Comparison of ENCODE assay signal across 22 cellular contexts in the genomic region with DNA sequence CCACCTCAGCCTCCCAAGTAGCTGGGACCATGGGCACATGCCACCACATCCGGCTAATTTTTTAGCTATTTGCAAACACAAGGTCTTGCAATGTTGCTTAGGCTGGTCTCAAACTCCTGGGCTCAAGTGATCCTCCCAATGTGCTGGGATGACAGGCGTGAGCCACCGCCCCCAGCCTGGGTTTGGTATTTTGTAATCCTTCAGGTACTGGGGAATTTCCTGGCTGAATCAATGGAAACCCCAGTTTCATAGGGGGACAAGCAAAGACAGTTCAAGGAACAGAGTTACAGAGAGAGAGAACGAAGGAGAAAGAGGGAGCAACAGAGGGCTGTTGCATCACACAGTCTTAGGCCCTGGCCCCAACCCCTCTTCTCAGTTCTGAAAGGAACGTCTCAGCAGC. TPM values are rescaled to one million over a fixed set of nuclear protein-coding genes. Genes with fewer than 3 reads are reported as not detected.
DNase-seq lines count a peak whose midpoint lies in the region; ATAC-seq, FAIRE-seq and TF ChIP-seq lines count a peak whose summit lies in the region.
"Had no signal": no experiment of that assay in that cellular context is flagged by ENCODE, and none has a peak within 500 bp of the region (broad histone marks: within the 10 kb centered on the region; RNA-seq: fewer than 3 reads in every experiment).

No MANE protein-coding gene starts in this region.

- no peaks in the 10 kb centered on the region for H3K27me3 ChIP-seq in mammary epithelial cell (ENCODE audit: insufficient read depth, low read length)
- H3K27me3 ChIP-seq in breast epithelium = no peaks in the 10 kb centered on the region
- H3K27me3 ChIP-seq in aorta (ENCODE audit: control insufficient read depth in 1 of 2, insufficient read depth in 2 of 2, low read length in 1 of 2) = no peaks in the 10 kb centered on the region
- H3K27me3 ChIP-seq in ascending aorta = no peaks in the 10 kb centered on the region
- H3K27me3 ChIP-seq: SJSA1 had no signal

- TF ChIP-seq POLR2A in breast epithelium (IDR thresholded peaks at IDR 0.05) = no peak
- TF ChIP-seq POLR2A in GM12891 (IDR thresholded peaks at IDR 0.05; ENCODE audit: low read depth, low read length) = no peak

- H3K36me3 ChIP-seq in mammary epithelial cell (ENCODE audit: insufficient read depth, low read length) (no peaks in the 10 kb centered on the region), breast epithelium (no peaks in the 10 kb centered on the region), aorta (ENCODE audit: control insufficient read depth in 1 of 2, insufficient read depth in 2 of 2, low read length in 1 of 2) (no peaks in the 10 kb centered on the region), ascending aorta (no peaks in the 10 kb centered on the region)
- H3K36me3 ChIP-seq: SJSA1 had no signal

- H3K4me3 ChIP-seq in mammary epithelial cell (replicated peaks in 1 of 3; ENCODE audit: insufficient read depth in 1 of 3, low read depth in 2 of 3, low read length in 3 of 3) (no peak overlapping the region), breast epithelium (no peak overlapping the region), epithelial cell of esophagus (ENCODE audit: low read length) (no peak overlapping the region), aorta (ENCODE audit: low read length in 2 of 2) (no peak overlapping the region), ascending aorta (no peak overlapping the region)
- H3K4me3 ChIP-seq: GM12878, GM23248, SJSA1 had no signal

- H4K20me1 ChIP-seq in mammary epithelial cell (ENCODE audit: insufficient read depth, low read length) = no peaks in the 10 kb centered on the region

- no TSS peak for BruUV-seq in mammary epithelial cell (replicated peaks; lab: Mats Ljungman, UMichigan)

- intact Hi-C loops in mammary epithelial cell (cut with micrococcal nuclease) (no loop called here), breast epithelium (cut with DNase I; ENCODE audit: low total_unique reads) (no loop called here), aorta (cut with DNase I) (loop anchor here in 1 of 2 donors (5.0 kb wide), 2 partner anchors 51 to 116 kb away; no protein-coding TSS in a partner anchor), ascending aorta (cut with DNase I) (no loop called here)

- H3K27ac ChIP-seq in mammary epithelial cell (ENCODE audit: insufficient read depth, low read depth, low read length) (no peak overlapping the region), breast epithelium (no peak overlapping the region), aorta (ENCODE audit: low read depth in 1 of 2, low read length in 2 of 2) (no peak overlapping the region), ascending aorta (no peak overlapping the region)
- H3K27ac ChIP-seq: GM23248, SJSA1 had no signal

- H3K79me2 ChIP-seq in mammary epithelial cell (ENCODE audit: insufficient read depth, low read length) = no peaks in the 10 kb centered on the region

- dilution Hi-C loops in mammary epithelial cell (cut with HindIII; ENCODE audit: low sequenced_read_pairs) = no loop called here

- H3K9me3 ChIP-seq in mammary epithelial cell (replicated peaks; ENCODE audit: insufficient read depth, low read length) (no peaks in the 10 kb centered on the region), breast epithelium (no peaks in the 10 kb centered on the region), aorta (ENCODE audit: control insufficient read depth, low read length) (no peaks in the 10 kb centered on the region), ascending aorta (no peaks in the 10 kb centered on the region)
- H3K9me3 ChIP-seq: Caco-2, SJSA1 had no signal

- no peak overlapping the region for H3K4me2 ChIP-seq in mammary epithelial cell (ENCODE audit: insufficient read depth, low read depth, low read length)

- H3K4me1 ChIP-seq in mammary epithelial cell (ENCODE audit: insufficient read depth, low read length) = peaks cover 5% of the 10 kb centered on the region
- peaks cover 11% of the 10 kb centered on the region in 2 donors for H3K4me1 ChIP-seq in breast epithelium
- no peaks in the 10 kb centered on the region for H3K4me1 ChIP-seq in aorta (ENCODE audit: control insufficient read depth in 1 of 2, insufficient read depth in 2 of 2, low read length in 2 of 2)
- peaks cover 3 to 16% of the 10 kb centered on the region in 2 donors for H3K4me1 ChIP-seq in ascending aorta
- H3K4me1 ChIP-seq: Caco-2 had no signal

- CTCF ChIA-PET in mammary epithelial cell (lab: Charles Lee; ENCODE audit: low non-redundant PET) = no interaction called here

- 73% methylated on average over 4 of the region's 5 CpGs for WGBS in mammary epithelial cell (ENCODE audit: low coverage, missing lambda C conversion rate)
- 94 to 95% methylated on average over 5 of the region's 5 CpGs for WGBS in aorta, 2 donors

- FAIRE-seq in GM12891 (lab: Jason Lieb, UNC) = peak; percentile 28
- FAIRE-seq: A204.1, GM12878 had no signal

- ATAC-seq in aorta (ENCODE audit: low FRiP score) = no peak
- ATAC-seq in left lobe of liver = no peak
- ATAC-seq: GM12878, Right ventricle myocardium inferior had no signal

- DNase-seq in mammary epithelial cell = peak; percentile 58
- DNase-seq in breast epithelium (ENCODE audit: low spot score in 2 of 2) = no peak
- no peak for DNase-seq in GM12891 (ENCODE audit: insufficient read length, low spot score)
- peak; percentile 60 for DNase-seq in epithelial cell of esophagus (ENCODE audit: low read depth)
- DNase-seq in aorta = peak; percentile 10 to 45
- DNase-seq in ascending aorta (ENCODE audit: low spot score in 2 of 2) = no peak
- no peak for DNase-seq in left lobe of liver (ENCODE audit: low spot score)
- DNase-seq: Caco-2; CD4-positive, alpha-beta T cell; DMS 273 treated with DMSO at 0.1 percent for 48 hours; GM23248; H9; Kasumi-1; NCI-H1694; NCI-H2081 treated with DMSO at 0.1 percent for 48 hours; NCI-H2171 treated with DMSO at 0.1 percent for 48 hours; NCI-H446; NCI-H526 had no signal

- in situ Hi-C loops in mammary epithelial cell (cut with MboI; ENCODE audit: low sequenced_read_pairs in 2 of 2) = no loop called here

- TF ChIP-seq CTCF in mammary epithelial cell (conservative IDR thresholded peaks at IDR 0.05 in 1 of 2, IDR thresholded peaks at IDR 0.05 in 1 of 2; ENCODE audit: extremely low read depth in 1 of 2, insufficient read depth in 1 of 2, low read depth in 1 of 2, low read length in 2 of 2) (no peak), breast epithelium (IDR thresholded peaks at IDR 0.05) (no peak), epithelial cell of esophagus (IDR thresholded peaks at IDR 0.05; ENCODE audit: insufficient read depth, low read depth, low read length, missing control alignments) (no peak), ascending aorta (IDR thresholded peaks at IDR 0.05) (no peak)

- H3K9ac ChIP-seq in mammary epithelial cell (ENCODE audit: insufficient read depth, low read length) = no peak overlapping the region
- H3K9ac ChIP-seq: GM23248 had no signal

- H2AFZ ChIP-seq in mammary epithelial cell (ENCODE audit: low read depth, low read length) = no peak overlapping the region
- H2AFZ ChIP-seq: GM23248 had no signal

TF ChIP-seq in GM12891, 5 proteins besides CTCF, POLR2A, EP300 and RAD21:
- TF ChIP-seq POLR2AphosphoS5 (IDR thresholded peaks at IDR 0.05; ENCODE audit: low read depth, low read length) (no peak), TAF1 (IDR thresholded peaks at IDR 0.05; ENCODE audit: low read depth, low read length) (no peak), SPI1 (IDR thresholded peaks at IDR 0.05; ENCODE audit: low read depth, low read length) (no peak), POU2F2 (IDR thresholded peaks at IDR 0.05; ENCODE audit: low read depth, low read length) (no peak), PAX5 (IDR thresholded peaks at IDR 0.05; ENCODE audit: insufficient read depth, low read length, severe bottlenecking) (no peak)

RNA-seq across cellular contexts. Expression of gene RAB44, which starts 35.7 kb away (rescaled TPM):
- total RNA-seq in mammary epithelial cell = under 1 TPM in 1 of 2 donors, not detected in 1; 0.17 TPM
- 0.02 TPM for polyA plus RNA-seq in mammary epithelial cell
- not detected for polyA minus RNA-seq in mammary epithelial cell
- 1 to 10 TPM in 1 of 3 donors, under 1 TPM in 2; under 0.01 to 1.9 (median 0.29) TPM for total RNA-seq in breast epithelium
- polyA plus RNA-seq in GM12891 (2012; ENCODE audit: low read depth, missing spikeins) = 0.10 TPM
- under 1 TPM; 0.29 to 0.66 TPM for total RNA-seq in aorta
- polyA plus RNA-seq in aorta = not detected
- 0.21 TPM for total RNA-seq in ascending aorta
- 0.08 TPM for total RNA-seq in left lobe of liver
- total RNA-seq: Caco-2, GM23248, H9, SJSA1 had no signal
- polyA plus RNA-seq: GM23248 had no signal

RNA-seq across cellular contexts. Expression of gene CDKN1A, which starts 54.8 kb away (rescaled TPM):
- total RNA-seq in mammary epithelial cell (100 to 1,000 TPM; 687 to 707 TPM), breast epithelium (100 to 1,000 TPM; 125 to 144 (median 143) TPM), aorta (100 to 1,000 TPM; 132 to 296 TPM), ascending aorta (353 TPM), left lobe of liver (32.6 TPM)
- polyA plus RNA-seq in mammary epithelial cell (414 TPM), aorta (100 to 1,000 TPM; 133 to 149 TPM)
- polyA minus RNA-seq in mammary epithelial cell = 451 TPM
- polyA plus RNA-seq in GM12891 (2012; ENCODE audit: low read depth, missing spikeins) = 206 TPM

Comparison
In these comparisons a context has a peak if more than half of its experiments do, and no peak if none do; other contexts are left out.
1. DNase-seq: peak in mammary epithelial cell (single experiment), epithelial cell of esophagus (single experiment) and aorta (2 of 2); none in breast epithelium (0 of 2), GM12891 (single experiment), ascending aorta (0 of 2) and left lobe of liver (single experiment).